29 cellular contexts compared by ENCODE assay signal in genomic region chr15:61037031-61037430, GRCh38.
DNase-seq lines count a peak whose midpoint lies in the region; ATAC-seq and TF ChIP-seq lines count a peak whose summit lies in the region.
"Had no signal": no experiment of that assay in that cellular context is flagged by ENCODE, and none has a peak within 500 bp of the region (broad histone marks: within the 10 kb centered on the region; RNA-seq: fewer than 3 reads in every experiment).

No MANE protein-coding gene starts in this region.

- H3K4me3 Mint-ChIP-seq in neural crest cell, result no peak overlapping the region
- H3K4me3 Mint-ChIP-seq in CD4-positive, alpha-beta T cell, result no peak overlapping the region
- H3K4me3 Mint-ChIP-seq: activated CD8-positive, alpha-beta T cell treated with anti-CD3 and anti-CD28 coated beads, Interleukin-2, amount 10 ng/mL, durations not matched to agents 7 days and 5 days; activated naive CD8-positive, alpha-beta T cell; IgD-negative memory B cell; memory B cell had no signal

- intact Hi-C loops in CD4-positive, alpha-beta T cell (cut with DNase I, micrococcal nuclease), result loop anchor here in 1 of 2 experiments (10.0 kb wide), 1 partner anchor 58 kb away; no protein-coding TSS in a partner anchor

- ATAC-seq in CD4-positive, alpha-beta T cell (ENCODE audit: poor library complexity), result no peak
- ATAC-seq: activated CD8-positive, alpha-beta T cell treated with anti-CD3 and anti-CD28 coated beads, Interleukin-2, amount 10 ng/mL, durations not matched to agents 7 days and 5 days; GM12878; SK-N-SH treated with all-trans-retinoic acid at 6 μM for 48 hours had no signal

- H3K27ac ChIP-seq in CD4-positive, alpha-beta T cell (ENCODE audit: low read depth, low read length), result no peak overlapping the region
- H3K27ac ChIP-seq: C4-2B, epithelial cell of prostate had no signal

- POLR2A ChIA-PET in CD4-positive, alpha-beta T cell (lab: Charles Lee), result no interaction called here

- peaks cover 13% of the 10 kb centered on the region for H3K4me1 Mint-ChIP-seq in neural crest cell
- no peaks in the 10 kb centered on the region for H3K4me1 Mint-ChIP-seq in CD4-positive, alpha-beta T cell (ENCODE audit: low read depth)
- H3K4me1 Mint-ChIP-seq: IgD-negative memory B cell, memory B cell had no signal

- H3K27ac Mint-ChIP-seq in neural crest cell (ENCODE audit: unreplicated experiment), result peak overlapping the region; percentile 31
- no peak overlapping the region for H3K27ac Mint-ChIP-seq in CD4-positive, alpha-beta T cell
- H3K27ac Mint-ChIP-seq: activated CD8-positive, alpha-beta T cell treated with anti-CD3 and anti-CD28 coated beads, Interleukin-2, amount 10 ng/mL, durations not matched to agents 7 days and 5 days; activated naive CD8-positive, alpha-beta T cell; activated T-helper 2 cell treated with anti-CD3 and anti-CD28 coated beads, Interferon-gamma antibody, Interleukin-2, Interleukin-4, amounts not matched to agents 10 μg/mL and 5 μg/mL and 100 μg/mL, durations not matched to agents 14 hours and 24 hours and 36 hours; IgD-negative memory B cell; memory B cell had no signal

- H3K9me3 Mint-ChIP-seq in neural crest cell, result no peaks in the 10 kb centered on the region
- no peaks in the 10 kb centered on the region for H3K9me3 Mint-ChIP-seq in CD4-positive, alpha-beta T cell
- H3K9me3 Mint-ChIP-seq: activated T-helper 2 cell treated with anti-CD3 and anti-CD28 coated beads, Interferon-gamma antibody, Interleukin-2, Interleukin-4, amounts not matched to agents 10 μg/mL and 5 μg/mL and 100 μg/mL, durations not matched to agents 14 hours and 24 hours and 36 hours; memory B cell had no signal

- no peaks in the 10 kb centered on the region for H3K27me3 Mint-ChIP-seq in neural crest cell (ENCODE audit: low read depth)
- peaks cover 37% of the 10 kb centered on the region for H3K27me3 Mint-ChIP-seq in CD4-positive, alpha-beta T cell

- H3K27me3 ChIP-seq in CD4-positive, alpha-beta T cell (ENCODE audit: control insufficient read depth, insufficient read depth, low read length), result peaks cover 7% of the 10 kb centered on the region
- H3K27me3 ChIP-seq: heart right ventricle had no signal

- H3K36me3 Mint-ChIP-seq in neural crest cell (ENCODE audit: low read depth), result no peaks in the 10 kb centered on the region
- H3K36me3 Mint-ChIP-seq in CD4-positive, alpha-beta T cell (ENCODE audit: low read depth), result no peaks in the 10 kb centered on the region
- H3K36me3 Mint-ChIP-seq: IgD-negative memory B cell, memory B cell had no signal

- DNase-seq in AG09319 (ENCODE audit: extremely low read depth, low read depth) (peak; percentile 25), amniotic epithelial cell (ENCODE audit: low read depth) (peak; percentile 28), fibroblast of gingiva (ENCODE audit: low read depth) (peak; percentile 53), neural crest cell (ENCODE audit: low read depth, low spot score) (no peak), DMS79 (lab: John Stamatoyannopoulos, UW) (no peak)
- no peak for DNase-seq in activated CD4-positive, alpha-beta T cell treated with anti-CD3 and anti-CD28 coated beads for 4 hours
- no peak for DNase-seq in stimulated activated CD4-positive, alpha-beta T cell treated with anti-CD3 and anti-CD28 coated beads, Interleukin-4, amount 100 ng/mL, for 1 hour
- no peak for DNase-seq in CD4-positive, alpha-beta T cell
- DNase-seq: activated CD4-positive, alpha-beta T cell treated with anti-CD3 and anti-CD28 coated beads for 1 hour; activated CD8-positive, alpha-beta T cell treated with anti-CD3 and anti-CD28 coated beads, Interleukin-2, amount 10 ng/mL, durations not matched to agents 7 days and 5 days; aorta; DND-41; foreskin melanocyte; heart right ventricle; NCI-H1048; NCI-H1694; NCI-H510A; nucleus accumbens; OCI-M1; stimulated activated CD4-positive, alpha-beta T cell treated with anti-CD3 and anti-CD28 coated beads, Interleukin-2, amount 100 ng/mL, for 24 hours; T-helper 2 cell had no signal

- CTCF ChIA-PET in CD4-positive, alpha-beta T cell (lab: Charles Lee), result no interaction called here

- TF ChIP-seq CTCF in AG09319 (IDR thresholded peaks at IDR 0.05; ENCODE audit: low read depth, low read length) (no peak), neural crest cell (conservative IDR thresholded peaks at IDR 0.05) (no peak)
- TF ChIP-seq CTCF in CD4-positive, alpha-beta T cell (IDR thresholded peaks at IDR 0.05), result no peak

- H3K9me3 ChIP-seq in CD4-positive, alpha-beta T cell (ENCODE audit: control insufficient read depth, low read length), result no peaks in the 10 kb centered on the region
- H3K9me3 ChIP-seq: heart right ventricle had no signal

Comparison
In these comparisons a context has a peak if more than half of its experiments do, and no peak if none do; other contexts are left out.
1. DNase-seq: peak in AG09319 (single experiment), amniotic epithelial cell (single experiment) and fibroblast of gingiva (single experiment); none in neural crest cell (single experiment), activated CD4-positive, alpha-beta T cell treated with anti-CD3 and anti-CD28 coated beads for 4 hours (0 of 2), DMS79 (single experiment), stimulated activated CD4-positive, alpha-beta T cell treated with anti-CD3 and anti-CD28 coated beads, Interleukin-4, amount 100 ng/mL, for 1 hour (single experiment) and CD4-positive, alpha-beta T cell (0 of 10).